ENCODE assay signal across 1 cellular context in genomic region chr13:102402292-102402691, GRCh38.
TF ChIP-seq lines count a peak whose summit lies in the region.

No MANE protein-coding gene starts in this region.

TF ChIP-seq in WTC11, 78 proteins besides CTCF, POLR2A, EP300 and RAD21 (continued from another document):
- TF ChIP-seq CDX4 (CRISPR knock-in tag; IDR thresholded peaks at IDR 0.05; ENCODE audit: borderline replicate concordance) (no peak), FOXP4 (CRISPR knock-in tag; IDR thresholded peaks at IDR 0.05) (no peak), ZNF396 (CRISPR knock-in tag; IDR thresholded peaks at IDR 0.05; ENCODE audit: borderline replicate concordance) (no peak), ZBTB43 (CRISPR knock-in tag; IDR thresholded peaks at IDR 0.05) (no peak), TEAD4 (CRISPR knock-in tag; IDR thresholded peaks at IDR 0.05) (no peak), NR3C1 (CRISPR knock-in tag; conservative IDR thresholded peaks at IDR 0.05; ENCODE audit: low read depth) (no peak), ATF1 (CRISPR knock-in tag; IDR thresholded peaks at IDR 0.05) (no peak), MYBL2 (CRISPR knock-in tag; IDR thresholded peaks at IDR 0.05) (no peak), MAX (CRISPR knock-in tag; IDR thresholded peaks at IDR 0.05) (peak; percentile 78), JAZF1 (CRISPR knock-in tag; IDR thresholded peaks at IDR 0.05) (no peak), TP53 (CRISPR knock-in tag; IDR thresholded peaks at IDR 0.05) (no peak), ZNF121 (CRISPR knock-in tag; IDR thresholded peaks at IDR 0.05) (0 out of 2 replicates have a peak, but pooled peaks have one; percentile 11), ELF4 (CRISPR knock-in tag; IDR thresholded peaks at IDR 0.05; ENCODE audit: low read depth) (no peak), ZMAT4 (CRISPR knock-in tag; IDR thresholded peaks at IDR 0.05) (no peak), ZNF416 (CRISPR knock-in tag; IDR thresholded peaks at IDR 0.05) (no peak), USF1 (CRISPR knock-in tag; IDR thresholded peaks at IDR 0.05) (peak; percentile 42; the same call in 1 of the 2 replicates), PRRX2 (CRISPR knock-in tag; IDR thresholded peaks at IDR 0.05) (no peak), ESRRA (CRISPR knock-in tag; IDR thresholded peaks at IDR 0.05; ENCODE audit: borderline replicate concordance) (no peak), USF2 (CRISPR knock-in tag; IDR thresholded peaks at IDR 0.05) (peak; percentile 53), ATF2 (CRISPR knock-in tag; IDR thresholded peaks at IDR 0.05; ENCODE audit: borderline replicate concordance, low read depth) (no peak), GABPB1 (CRISPR knock-in tag; IDR thresholded peaks at IDR 0.05) (no peak), ZNF219 (CRISPR knock-in tag; IDR thresholded peaks at IDR 0.05; ENCODE audit: borderline replicate concordance) (no peak), ATF3 (CRISPR knock-in tag; conservative IDR thresholded peaks at IDR 0.05) (no peak), ZNF317 (CRISPR knock-in tag; IDR thresholded peaks at IDR 0.05; ENCODE audit: borderline replicate concordance, low read depth) (no peak), CBFB (CRISPR knock-in tag; IDR thresholded peaks at IDR 0.05; ENCODE audit: low read depth) (no peak), SMAD3 (CRISPR knock-in tag; IDR thresholded peaks at IDR 0.05; ENCODE audit: borderline replicate concordance) (no peak), ERG (CRISPR knock-in tag; IDR thresholded peaks at IDR 0.05) (no peak)
